ENCODE assay signal across 13 cellular contexts in genomic region chr1:160340866-160341265, GRCh38. TPM values are rescaled to one million over a fixed set of nuclear protein-coding genes. Genes with fewer than 3 reads are reported as not detected.
DNase-seq lines count a peak whose midpoint lies in the region; ATAC-seq, FAIRE-seq and TF ChIP-seq lines count a peak whose summit lies in the region.
"Had no signal": no experiment of that assay in that cellular context is flagged by ENCODE, and none has a peak within 500 bp of the region (broad histone marks: within the 10 kb centered on the region; RNA-seq: fewer than 3 reads in every experiment).

No MANE protein-coding gene starts in this region.

- H3K36me3 Mint-ChIP-seq in MCF 10A (ENCODE audit: insufficient read depth, unreplicated experiment): peaks cover 63% of the 10 kb centered on the region
- peaks cover 41% of the 10 kb centered on the region for H3K36me3 Mint-ChIP-seq in activated naive CD8-positive, alpha-beta T cell treated with anti-CD3 and anti-CD28 coated beads, Interleukin-2, amount 50 U/mL, for 24 hours (ENCODE audit: low read depth)

- POLR2A ChIA-PET in MCF 10A (lab: Yijun Ruan, JAX) (interaction anchor here (0.6 to 1.5 kb wide), 5 partner anchors 17 to 679 kb away, joined by 3 to 6 read pairs (median 5); partner anchors contain the start of gene PIGM), HepG2 (lab: Yijun Ruan, JAX) (no interaction called here)

- H3K4me2 ChIP-seq in HepG2 (ENCODE audit: low read depth, low read length): peak overlapping the region; percentile 84

- peak overlapping the region; percentile 75 for H3K27ac Mint-ChIP-seq in MCF 10A (ENCODE audit: low read depth, unreplicated experiment)
- H3K27ac Mint-ChIP-seq in activated naive CD8-positive, alpha-beta T cell treated with anti-CD3 and anti-CD28 coated beads, Interleukin-2, amount 50 U/mL, for 24 hours: peak overlapping the region; percentile 53

- peaks cover 46% of the 10 kb centered on the region for H4K20me1 ChIP-seq in HepG2 (ENCODE audit: insufficient read depth, low read length)

- CTCF ChIA-PET in MCF 10A (lab: Yijun Ruan, JAX): interaction anchor here (1.5 to 1.6 kb wide), 2 partner anchors 36 to 50 kb away, joined by 7 read pairs; no protein-coding TSS in a partner anchor
- CTCF ChIA-PET in HepG2 (lab: Yijun Ruan, JAX; ENCODE audit: low intra/inter-chr PET ratio, low total read pairs): no interaction called here

- no peaks in the 10 kb centered on the region for H3K27me3 Mint-ChIP-seq in MCF 10A (ENCODE audit: insufficient read depth, unreplicated experiment)
- no peaks in the 10 kb centered on the region for H3K27me3 Mint-ChIP-seq in activated naive CD8-positive, alpha-beta T cell treated with anti-CD3 and anti-CD28 coated beads, Interleukin-2, amount 50 U/mL, for 24 hours

- in situ Hi-C loops in HepG2 (cut with HindIII; ENCODE audit: extremely low pct_ligation_motif_present, low pct_unique_long_range_greater_than_20kb): no loop called here

- H3K9me3 ChIP-seq in breast epithelium (no peaks in the 10 kb centered on the region), HepG2 (ENCODE audit: low read length) (no peaks in the 10 kb centered on the region)

- BruUV-seq in MCF 10A (replicated peaks; lab: Mats Ljungman, UMichigan) (no TSS peak), HepG2 (replicated peaks; lab: Mats Ljungman, UMichigan) (no TSS peak)

- TF ChIP-seq POLR2A in breast epithelium (IDR thresholded peaks at IDR 0.05) (no peak), HepG2 (IDR thresholded peaks at IDR 0.05; ENCODE audit: insufficient read depth in 1 of 2, low read depth in 2 of 2, low read length in 2 of 2) (no peak)

- H2AFZ ChIP-seq in HepG2 (ENCODE audit: low read length): no peak overlapping the region

- intact Hi-C loops in MCF 10A (cut with micrococcal nuclease): loop anchor here (10.0 kb wide), 2 partner anchors 264 to 744 kb away; partner anchors contain the start of gene NECTIN4
- intact Hi-C loops in breast epithelium (cut with DNase I; ENCODE audit: low total_unique reads): no loop called here
- intact Hi-C loops in HepG2 (cut with micrococcal nuclease; ENCODE audit: unreplicated experiment): no loop called here

- H3K27ac ChIP-seq in breast epithelium (no peak overlapping the region), HepG2 (ENCODE audit: extremely low read length, insufficient read depth, low read length) (no peak overlapping the region)
- H3K27ac ChIP-seq: epithelial cell of prostate had no signal

- TF ChIP-seq CTCF in MCF 10A (IDR thresholded peaks at IDR 0.05; ENCODE audit: unreplicated experiment): no peak
- TF ChIP-seq CTCF in breast epithelium (IDR thresholded peaks at IDR 0.05): no peak
- TF ChIP-seq CTCF in HepG2 (CRISPR knock-in tag; IDR thresholded peaks at IDR 0.05): no peak

- FAIRE-seq in HepG2 (lab: Jason Lieb, UNC): no peak

- no peaks in the 10 kb centered on the region for H3K27me3 ChIP-seq in breast epithelium
- H3K27me3 ChIP-seq in HepG2 (ENCODE audit: control insufficient read depth in 1 of 2, insufficient read depth in 2 of 2, low read length in 2 of 2): peaks cover 0 to 4% of the 10 kb centered on the region in 2 experiments; a peak in 1 of 5 replicates

- TF ChIP-seq RAD21 in HepG2 (CRISPR knock-in tag; IDR thresholded peaks at IDR 0.05): no peak

- DNase-seq in MCF 10A (ENCODE audit: unreplicated experiment): no peak
- DNase-seq in breast epithelium (ENCODE audit: low spot score in 2 of 2): no peak
- DNase-seq in activated naive CD8-positive, alpha-beta T cell treated with anti-CD3 and anti-CD28 coated beads, Interleukin-2, amount 50 U/mL, for 24 hours: no peak
- peak; percentile 67 for DNase-seq in HepG2 (ENCODE audit: low spot score)
- DNase-seq in HPDE6-E6E7 (ENCODE audit: extremely low spot score): no peak
- DNase-seq in activated effector memory CD4-positive, alpha-beta T cell treated with Interleukin-2 at 50 U/mL for 16 hours: no peak
- DNase-seq: activated gamma-delta T cell; MM.1S; NCI-H69; stimulated activated naive CD4-positive, alpha-beta T cell treated with Interleukin-2 at 50 U/mL for 16 hours had no signal

- H3K9ac ChIP-seq in HepG2 (ENCODE audit: insufficient read depth, low read depth, low read length): peak overlapping the region; percentile 24; the same call in 1 of the 2 replicates

- ATAC-seq in activated naive CD8-positive, alpha-beta T cell treated with anti-CD3 and anti-CD28 coated beads, Interleukin-2, amount 50 U/mL, for 24 hours: no peak
- ATAC-seq in HepG2 (peak; percentile 10; the same call in 2 of the 3 replicates), esophagus mucosa (no peak), GM21360 (IDR thresholded peaks at IDR 0.05; ENCODE audit: unreplicated experiment) (no peak)

- H3K9me3 Mint-ChIP-seq in MCF 10A (ENCODE audit: unreplicated experiment): no peaks in the 10 kb centered on the region
- no peaks in the 10 kb centered on the region for H3K9me3 Mint-ChIP-seq in activated naive CD8-positive, alpha-beta T cell treated with anti-CD3 and anti-CD28 coated beads, Interleukin-2, amount 50 U/mL, for 24 hours

- H3K4me3 ChIP-seq in breast epithelium: no peak overlapping the region
- peak overlapping the region; percentile 81 to 98 (median 98); a peak in 4 of 6 replicates for H3K4me3 ChIP-seq in HepG2 (replicated peaks in 1 of 3; ENCODE audit: insufficient read depth in 1 of 3, low read depth in 2 of 3, low read length in 3 of 3)

- TF ChIP-seq EP300 in HepG2 (IDR thresholded peaks at IDR 0.05; ENCODE audit: low read depth in 2 of 2, low read length in 2 of 2) (no peak), HepG2 (CRISPR knock-in tag; IDR thresholded peaks at IDR 0.05; ENCODE audit: borderline replicate concordance) (no peak)

- peaks cover 29% of the 10 kb centered on the region for H3K4me1 Mint-ChIP-seq in MCF 10A (ENCODE audit: insufficient read depth, unreplicated experiment)
- H3K4me1 Mint-ChIP-seq in activated naive CD8-positive, alpha-beta T cell treated with anti-CD3 and anti-CD28 coated beads, Interleukin-2, amount 50 U/mL, for 24 hours: peaks cover 36% of the 10 kb centered on the region

- H3K36me3 ChIP-seq in breast epithelium: peaks cover 4% of the 10 kb centered on the region
- peaks cover 13 to 45% of the 10 kb centered on the region in 2 experiments for H3K36me3 ChIP-seq in HepG2 (replicated peaks in 1 of 2; ENCODE audit: control insufficient read depth in 1 of 2, insufficient read depth in 2 of 2, low read length in 2 of 2)

- WGBS in HepG2 (ENCODE audit: low lambda C conversion rate): 38% methylated on average over 2 of the region's 2 CpGs

- H3K4me1 ChIP-seq in breast epithelium (peaks cover 0 to 20% of the 10 kb centered on the region in 2 donors), HepG2 (ENCODE audit: insufficient read depth, low read length) (peaks cover 37% of the 10 kb centered on the region)

- peak overlapping the region; percentile 15 for H3K4me3 Mint-ChIP-seq in MCF 10A (ENCODE audit: unreplicated experiment)
- peak overlapping the region; percentile 98 for H3K4me3 Mint-ChIP-seq in activated naive CD8-positive, alpha-beta T cell treated with anti-CD3 and anti-CD28 coated beads, Interleukin-2, amount 50 U/mL, for 24 hours

- H3K79me2 ChIP-seq in HepG2 (ENCODE audit: insufficient read depth, low read length): peaks cover 78% of the 10 kb centered on the region

RNA-seq across cellular contexts. Expression of gene COPA, which starts 2.2 kb away (rescaled TPM):
- total RNA-seq in MCF 10A (2022): 273 and 353 TPM in 2 replicates
- 100 to 1,000 TPM; 138 to 170 (median 153) TPM for total RNA-seq in breast epithelium
- total RNA-seq in HepG2 (2016; rRNA removed; fragmentation: Illumina TruSeq; extraction: Trizol): 160 and 218 TPM in 2 replicates
- 14.4 and 14.5 TPM in 2 replicates for total RNA-seq in HepG2 (2016; cell fraction: cytosol; rRNA removed; fragmentation: Illumina TruSeq; extraction: Trizol; ENCODE audit: low read depth)
- total RNA-seq in HepG2 (2016; cell fraction: insoluble cytoplasmic fraction; rRNA removed; fragmentation: Illumina TruSeq; extraction: Trizol): 161 and 205 TPM in 2 replicates
- 31.4 and 36.0 TPM in 2 replicates for total RNA-seq in HepG2 (2016; cell fraction: membrane; rRNA removed; fragmentation: Illumina TruSeq; extraction: Trizol)
- 137 and 150 TPM in 2 replicates for total RNA-seq in HepG2 (2016; cell fraction: nucleus; rRNA removed; fragmentation: Illumina TruSeq; extraction: Trizol)
- 166 and 197 TPM in 2 replicates for polyA plus RNA-seq in HepG2 (2011; rRNA removed)
- 164 and 170 TPM in 2 replicates for polyA plus RNA-seq in HepG2 (2011; cell fraction: cytosol; rRNA removed)
- polyA plus RNA-seq in HepG2 (2011; cell fraction: nucleus; rRNA removed): 117 and 120 TPM in 2 replicates
- polyA plus RNA-seq in HepG2 (2012): 122 and 147 TPM in 2 replicates
- polyA plus RNA-seq in HepG2 (2016; cell fraction: cytosol; fragmentation: Illumina TruSeq; extraction: Trizol; ENCODE audit: low read depth): 7.6 and 8.5 TPM in 2 replicates
- polyA plus RNA-seq in HepG2 (2016; cell fraction: insoluble cytoplasmic fraction; fragmentation: Illumina TruSeq; extraction: Trizol; ENCODE audit: low read depth): 143 and 144 TPM in 2 replicates
- polyA plus RNA-seq in HepG2 (2016; cell fraction: membrane; fragmentation: Illumina TruSeq; extraction: Trizol; ENCODE audit: low read depth): 17.9 and 21.8 TPM in 2 replicates
- polyA plus RNA-seq in HepG2 (2016; cell fraction: nucleus; fragmentation: Illumina TruSeq; extraction: Trizol; ENCODE audit: insufficient read depth, low read depth): 123 and 142 TPM in 2 replicates
- 386 and 397 TPM in 2 replicates for polyA minus RNA-seq in HepG2 (2011; rRNA and poly(A)+ RNA removed; ENCODE audit: low replicate concordance)
- 242 and 256 TPM in 2 replicates for polyA minus RNA-seq in HepG2 (2011; cell fraction: cytosol; rRNA and poly(A)+ RNA removed)
- polyA minus RNA-seq in HepG2 (2011; cell fraction: nucleus; rRNA and poly(A)+ RNA removed): 217 and 255 TPM in 2 replicates
- total RNA-seq in esophagus mucosa: 93.9 TPM

RNA-seq across cellular contexts. Expression of gene NCSTN, which starts 2.3 kb away (rescaled TPM):
- total RNA-seq in MCF 10A (2022): 125 and 129 TPM in 2 replicates
- total RNA-seq in breast epithelium: 10 to 100 TPM; 66.4 to 83.5 (median 76.0) TPM
- total RNA-seq in HepG2 (2016; rRNA removed; fragmentation: Illumina TruSeq; extraction: Trizol): 27.0 and 44.2 TPM in 2 replicates
- 6.0 and 7.0 TPM in 2 replicates for total RNA-seq in HepG2 (2016; cell fraction: cytosol; rRNA removed; fragmentation: Illumina TruSeq; extraction: Trizol; ENCODE audit: low read depth)
- total RNA-seq in HepG2 (2016; cell fraction: insoluble cytoplasmic fraction; rRNA removed; fragmentation: Illumina TruSeq; extraction: Trizol): 27.8 and 48.2 TPM in 2 replicates
- 10.0 and 11.6 TPM in 2 replicates for total RNA-seq in HepG2 (2016; cell fraction: membrane; rRNA removed; fragmentation: Illumina TruSeq; extraction: Trizol)
- total RNA-seq in HepG2 (2016; cell fraction: nucleus; rRNA removed; fragmentation: Illumina TruSeq; extraction: Trizol): 73.4 and 88.5 TPM in 2 replicates
- polyA plus RNA-seq in HepG2 (2011; rRNA removed): 247 and 281 TPM in 2 replicates
- 199 and 230 TPM in 2 replicates for polyA plus RNA-seq in HepG2 (2011; cell fraction: cytosol; rRNA removed)
- polyA plus RNA-seq in HepG2 (2011; cell fraction: nucleus; rRNA removed): 168 and 185 TPM in 2 replicates
- polyA plus RNA-seq in HepG2 (2012): 96.6 and 115 TPM in 2 replicates
- polyA plus RNA-seq in HepG2 (2016; cell fraction: cytosol; fragmentation: Illumina TruSeq; extraction: Trizol; ENCODE audit: low read depth): 5.4 and 7.2 TPM in 2 replicates
- polyA plus RNA-seq in HepG2 (2016; cell fraction: insoluble cytoplasmic fraction; fragmentation: Illumina TruSeq; extraction: Trizol; ENCODE audit: low read depth): 27.4 and 35.6 TPM in 2 replicates
- polyA plus RNA-seq in HepG2 (2016; cell fraction: membrane; fragmentation: Illumina TruSeq; extraction: Trizol; ENCODE audit: low read depth): 12.5 and 18.3 TPM in 2 replicates
- 159 TPM in 2 replicates for polyA plus RNA-seq in HepG2 (2016; cell fraction: nucleus; fragmentation: Illumina TruSeq; extraction: Trizol; ENCODE audit: insufficient read depth, low read depth)
- 236 and 291 TPM in 2 replicates for polyA minus RNA-seq in HepG2 (2011; rRNA and poly(A)+ RNA removed; ENCODE audit: low replicate concordance)
- 87.7 and 123 TPM in 2 replicates for polyA minus RNA-seq in HepG2 (2011; cell fraction: cytosol; rRNA and poly(A)+ RNA removed)
- polyA minus RNA-seq in HepG2 (2011; cell fraction: nucleus; rRNA and poly(A)+ RNA removed): 110 and 114 TPM in 2 replicates
- total RNA-seq in esophagus mucosa: 60.1 TPM

RNA-seq across cellular contexts. Expression of gene NHLH1, which starts 26.0 kb away (rescaled TPM):
- 0.12 and 0.20 TPM in 2 replicates for total RNA-seq in MCF 10A (2022)
- total RNA-seq in breast epithelium: under 1 TPM in 1 of 3 donors, not detected in 2; 0.15 TPM
- 0.11 TPM in 1 of 2 replicates, not detected in the other for total RNA-seq in HepG2 (2016; rRNA removed; fragmentation: Illumina TruSeq; extraction: Trizol)
- total RNA-seq in HepG2 (2016; cell fraction: cytosol; rRNA removed; fragmentation: Illumina TruSeq; extraction: Trizol; ENCODE audit: low read depth): not detected in 2 replicates
- total RNA-seq in HepG2 (2016; cell fraction: insoluble cytoplasmic fraction; rRNA removed; fragmentation: Illumina TruSeq; extraction: Trizol): not detected in 2 replicates
- not detected in 2 replicates for total RNA-seq in HepG2 (2016; cell fraction: membrane; rRNA removed; fragmentation: Illumina TruSeq; extraction: Trizol)
- 0.19 and 0.22 TPM in 2 replicates for total RNA-seq in HepG2 (2016; cell fraction: nucleus; rRNA removed; fragmentation: Illumina TruSeq; extraction: Trizol)
- polyA plus RNA-seq in HepG2 (2011; rRNA removed): 0.44 and 0.57 TPM in 2 replicates
- 0.15 and 0.19 TPM in 2 replicates for polyA plus RNA-seq in HepG2 (2011; cell fraction: cytosol; rRNA removed)
- polyA plus RNA-seq in HepG2 (2011; cell fraction: nucleus; rRNA removed): 0.93 and 1.1 TPM in 2 replicates
- 0.19 and 0.24 TPM in 2 replicates for polyA plus RNA-seq in HepG2 (2012)
- polyA plus RNA-seq in HepG2 (2016; cell fraction: cytosol; fragmentation: Illumina TruSeq; extraction: Trizol; ENCODE audit: low read depth): 0.05 TPM in 1 of 2 replicates, not detected in the other
- polyA plus RNA-seq in HepG2 (2016; cell fraction: insoluble cytoplasmic fraction; fragmentation: Illumina TruSeq; extraction: Trizol; ENCODE audit: low read depth): 0.12 TPM in 1 of 2 replicates, not detected in the other
- polyA plus RNA-seq in HepG2 (2016; cell fraction: membrane; fragmentation: Illumina TruSeq; extraction: Trizol; ENCODE audit: low read depth): not detected in 2 replicates
- 1.00 and 1.1 TPM in 2 replicates for polyA plus RNA-seq in HepG2 (2016; cell fraction: nucleus; fragmentation: Illumina TruSeq; extraction: Trizol; ENCODE audit: insufficient read depth, low read depth)
- 0.52 and 1.1 TPM in 2 replicates for polyA minus RNA-seq in HepG2 (2011; rRNA and poly(A)+ RNA removed; ENCODE audit: low replicate concordance)
- not detected in 2 replicates for polyA minus RNA-seq in HepG2 (2011; cell fraction: cytosol; rRNA and poly(A)+ RNA removed)
- 0.62 and 0.77 TPM in 2 replicates for polyA minus RNA-seq in HepG2 (2011; cell fraction: nucleus; rRNA and poly(A)+ RNA removed)
- 0.08 TPM for total RNA-seq in esophagus mucosa

RNA-seq across cellular contexts. Expression of gene PEX19, which starts 55.9 kb away (rescaled TPM):
- total RNA-seq in MCF 10A (2022): 61.2 and 73.2 TPM in 2 replicates
- 100 to 1,000 TPM in 1 of 3 donors, 10 to 100 TPM in 2; 58.7 to 136 (median 80.1) TPM for total RNA-seq in breast epithelium
- total RNA-seq in HepG2 (2016; rRNA removed; fragmentation: Illumina TruSeq; extraction: Trizol): 47.0 and 81.9 TPM in 2 replicates
- total RNA-seq in HepG2 (2016; cell fraction: cytosol; rRNA removed; fragmentation: Illumina TruSeq; extraction: Trizol; ENCODE audit: low read depth): 5.1 and 6.3 TPM in 2 replicates
- 44.9 and 86.0 TPM in 2 replicates for total RNA-seq in HepG2 (2016; cell fraction: insoluble cytoplasmic fraction; rRNA removed; fragmentation: Illumina TruSeq; extraction: Trizol)
- 19.1 and 20.5 TPM in 2 replicates for total RNA-seq in HepG2 (2016; cell fraction: membrane; rRNA removed; fragmentation: Illumina TruSeq; extraction: Trizol)
- 28.9 and 32.0 TPM in 2 replicates for total RNA-seq in HepG2 (2016; cell fraction: nucleus; rRNA removed; fragmentation: Illumina TruSeq; extraction: Trizol)
- 48.3 and 51.8 TPM in 2 replicates for polyA plus RNA-seq in HepG2 (2011; rRNA removed)
- polyA plus RNA-seq in HepG2 (2011; cell fraction: cytosol; rRNA removed): 34.9 and 46.4 TPM in 2 replicates
- 23.3 and 28.0 TPM in 2 replicates for polyA plus RNA-seq in HepG2 (2011; cell fraction: nucleus; rRNA removed)
- polyA plus RNA-seq in HepG2 (2012): 38.3 and 48.7 TPM in 2 replicates
- polyA plus RNA-seq in HepG2 (2016; cell fraction: cytosol; fragmentation: Illumina TruSeq; extraction: Trizol; ENCODE audit: low read depth): 5.2 and 6.2 TPM in 2 replicates
- polyA plus RNA-seq in HepG2 (2016; cell fraction: insoluble cytoplasmic fraction; fragmentation: Illumina TruSeq; extraction: Trizol; ENCODE audit: low read depth): 84.0 and 84.9 TPM in 2 replicates
- 12.8 and 14.7 TPM in 2 replicates for polyA plus RNA-seq in HepG2 (2016; cell fraction: membrane; fragmentation: Illumina TruSeq; extraction: Trizol; ENCODE audit: low read depth)
- 30.0 and 35.6 TPM in 2 replicates for polyA plus RNA-seq in HepG2 (2016; cell fraction: nucleus; fragmentation: Illumina TruSeq; extraction: Trizol; ENCODE audit: insufficient read depth, low read depth)
- polyA minus RNA-seq in HepG2 (2011; rRNA and poly(A)+ RNA removed; ENCODE audit: low replicate concordance): 56.5 and 59.3 TPM in 2 replicates
- polyA minus RNA-seq in HepG2 (2011; cell fraction: cytosol; rRNA and poly(A)+ RNA removed): 28.6 and 31.3 TPM in 2 replicates
- polyA minus RNA-seq in HepG2 (2011; cell fraction: nucleus; rRNA and poly(A)+ RNA removed): 48.5 and 69.5 TPM in 2 replicates
- total RNA-seq in esophagus mucosa: 38.8 TPM

RNA-seq across cellular contexts. Expression of gene VANGL2, which starts 59.5 kb away (rescaled TPM):
- total RNA-seq in MCF 10A (2022) (0.26 and 0.27 TPM in 2 replicates), breast epithelium (1 to 10 TPM in 2 of 3 donors, under 1 TPM in 1; 0.48 to 7.6 (median 5.6) TPM), HepG2 (2016; rRNA removed; fragmentation: Illumina TruSeq; extraction: Trizol) (not detected in 2 replicates), esophagus mucosa (12.3 TPM)
- total RNA-seq in HepG2 (2016; cell fraction: cytosol; rRNA removed; fragmentation: Illumina TruSeq; extraction: Trizol; ENCODE audit: low read depth): not detected in 2 replicates
- 0.02 TPM in 1 of 2 replicates, not detected in the other for total RNA-seq in HepG2 (2016; cell fraction: insoluble cytoplasmic fraction; rRNA removed; fragmentation: Illumina TruSeq; extraction: Trizol)
- total RNA-seq in HepG2 (2016; cell fraction: membrane; rRNA removed; fragmentation: Illumina TruSeq; extraction: Trizol): 0.03 TPM in 1 of 2 replicates, not detected in the other
- 0.16 TPM in 1 of 2 replicates, not detected in the other for total RNA-seq in HepG2 (2016; cell fraction: nucleus; rRNA removed; fragmentation: Illumina TruSeq; extraction: Trizol)
- polyA plus RNA-seq in HepG2 (2011; rRNA removed): 0.09 and 0.18 TPM in 2 replicates
- polyA plus RNA-seq in HepG2 (2011; cell fraction: cytosol; rRNA removed): 0.11 and 0.12 TPM in 2 replicates
- 0.16 and 0.21 TPM in 2 replicates for polyA plus RNA-seq in HepG2 (2011; cell fraction: nucleus; rRNA removed)
- polyA plus RNA-seq in HepG2 (2012): 0.09 TPM in 1 of 2 replicates, not detected in the other
- polyA plus RNA-seq in HepG2 (2016; cell fraction: cytosol; fragmentation: Illumina TruSeq; extraction: Trizol; ENCODE audit: low read depth): not detected in 2 replicates
- polyA plus RNA-seq in HepG2 (2016; cell fraction: insoluble cytoplasmic fraction; fragmentation: Illumina TruSeq; extraction: Trizol; ENCODE audit: low read depth): not detected in 2 replicates
- polyA plus RNA-seq in HepG2 (2016; cell fraction: membrane; fragmentation: Illumina TruSeq; extraction: Trizol; ENCODE audit: low read depth): 0.03 TPM in 1 of 2 replicates, not detected in the other
- polyA plus RNA-seq in HepG2 (2016; cell fraction: nucleus; fragmentation: Illumina TruSeq; extraction: Trizol; ENCODE audit: insufficient read depth, low read depth): 0.11 TPM in 2 replicates
- polyA minus RNA-seq in HepG2 (2011; rRNA and poly(A)+ RNA removed; ENCODE audit: low replicate concordance): 0.10 TPM in 1 of 2 replicates, not detected in the other
- not detected in 2 replicates for polyA minus RNA-seq in HepG2 (2011; cell fraction: cytosol; rRNA and poly(A)+ RNA removed)
- 0.13 TPM in 1 of 2 replicates, not detected in the other for polyA minus RNA-seq in HepG2 (2011; cell fraction: nucleus; rRNA and poly(A)+ RNA removed)

Comparison
In these comparisons a context has a peak if more than half of its experiments do, and no peak if none do; other contexts are left out.
1. H3K4me3 ChIP-seq: peak in HepG2 (3 of 3); none in breast epithelium (0 of 3).